In the genomic region with DNA sequence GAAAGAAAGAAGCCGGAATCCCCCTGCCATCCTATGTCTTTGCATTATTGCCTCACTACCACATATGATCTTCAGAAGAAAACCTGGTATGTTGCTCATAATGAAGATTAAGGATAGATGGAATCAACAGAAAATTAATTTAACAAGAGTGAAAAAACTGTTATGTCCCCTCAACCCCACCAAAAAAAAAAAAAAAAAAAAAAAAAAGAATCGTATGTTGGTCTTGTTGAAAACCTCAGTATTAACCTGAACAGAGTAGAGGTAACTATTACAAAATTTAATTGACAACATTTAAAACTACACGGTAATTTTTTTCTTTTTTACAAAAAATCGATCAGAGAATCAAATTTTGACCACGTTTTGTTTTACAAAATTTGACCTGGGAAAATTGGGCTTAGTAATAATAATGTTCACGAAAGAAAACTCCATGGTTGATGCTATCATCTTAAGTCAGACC, we compare ENCODE assay signal across 8 cellular contexts. TPM values are rescaled to one million over a fixed set of nuclear protein-coding genes. Genes with fewer than 3 reads are reported as not detected.
DNase-seq lines count a peak whose midpoint lies in the region; ATAC-seq, FAIRE-seq and TF ChIP-seq lines count a peak whose summit lies in the region.

No MANE protein-coding gene starts in this region.

- no peaks in the 10 kb centered on the region for H3K27me3 Mint-ChIP-seq in activated T-cell treated with anti-CD3 and anti-CD28 coated beads, Interleukin-2, amount 50 U/mL, for 24 hours

- DNase-seq in activated T-cell treated with anti-CD3 and anti-CD28 coated beads, Interleukin-2, amount 50 U/mL, for 24 hours = no peak
- no peak for DNase-seq in activated T-cell treated with anti-CD3 and anti-CD28 coated beads for 4 hours
- DNase-seq in astrocyte of the spinal cord (ENCODE audit: low read depth, low spot score) = no peak
- no peak for DNase-seq in lower leg skin (ENCODE audit: low spot score in 2 of 2)
- no peak for DNase-seq in tibial artery
- no peak for DNase-seq in GM12891 (ENCODE audit: insufficient read length, low spot score)

- TF ChIP-seq POLR2A in lower leg skin (IDR thresholded peaks at IDR 0.05) (no peak), GM12891 (IDR thresholded peaks at IDR 0.05; ENCODE audit: low read depth, low read length) (no peak)

- no peaks in the 10 kb centered on the region for H3K9me3 Mint-ChIP-seq in activated T-cell treated with anti-CD3 and anti-CD28 coated beads, Interleukin-2, amount 50 U/mL, for 24 hours

- intact Hi-C loops in lower leg skin (cut with DNase I; ENCODE audit: low total_unique reads) (loop anchor here (5.0 kb wide), 1 partner anchor 110 kb away; no protein-coding TSS in a partner anchor), tibial artery (cut with DNase I; ENCODE audit: low total_unique reads) (no loop called here)

- TF ChIP-seq CTCF in astrocyte of the spinal cord (IDR thresholded peaks at IDR 0.05; ENCODE audit: low read depth, low read length) = no peak
- TF ChIP-seq CTCF in lower leg skin (IDR thresholded peaks at IDR 0.05) = no peak
- no peak for TF ChIP-seq CTCF in tibial artery (IDR thresholded peaks at IDR 0.05)

- H3K9me3 ChIP-seq in tibial artery = no peaks in the 10 kb centered on the region

- ATAC-seq in GM19351 (IDR thresholded peaks at IDR 0.05; ENCODE audit: unreplicated experiment) = no peak
- no peak for ATAC-seq in GM18519 (IDR thresholded peaks at IDR 0.05; ENCODE audit: low FRiP score, unreplicated experiment)

- H3K4me3 ChIP-seq in astrocyte of the spinal cord (ENCODE audit: low read depth, low read length) (peak overlapping the region; percentile 98), lower leg skin (ENCODE audit: low read depth, poor library complexity, severe bottlenecking) (peak overlapping the region; percentile 21), tibial artery (peak overlapping the region; percentile 92 to 96)

- H3K4me3 Mint-ChIP-seq in activated T-cell treated with anti-CD3 and anti-CD28 coated beads, Interleukin-2, amount 50 U/mL, for 24 hours = peak overlapping the region; percentile 97

- H3K27me3 ChIP-seq in tibial artery = no peaks in the 10 kb centered on the region

- FAIRE-seq in GM12891 (lab: Jason Lieb, UNC) = no peak

- H3K4me1 ChIP-seq in tibial artery = peaks cover 0 to 31% (median 15%) of the 10 kb centered on the region in 4 donors

- 28 to 33% methylated on average over 6 of the region's 6 CpGs for WGBS in lower leg skin, 2 donors

- H3K36me3 Mint-ChIP-seq in activated T-cell treated with anti-CD3 and anti-CD28 coated beads, Interleukin-2, amount 50 U/mL, for 24 hours (ENCODE audit: low read depth) = peaks cover 48% of the 10 kb centered on the region

- in situ Hi-C loops in astrocyte of the spinal cord (cut with HindIII; ENCODE audit: low sequenced_read_pairs) = no loop called here

- peaks cover 25% of the 10 kb centered on the region for H3K4me1 Mint-ChIP-seq in activated T-cell treated with anti-CD3 and anti-CD28 coated beads, Interleukin-2, amount 50 U/mL, for 24 hours (ENCODE audit: low read depth)

- peak overlapping the region; percentile 97 to 99 for H3K27ac ChIP-seq in tibial artery

- peak overlapping the region; percentile 98 for H3K27ac Mint-ChIP-seq in activated T-cell treated with anti-CD3 and anti-CD28 coated beads, Interleukin-2, amount 50 U/mL, for 24 hours

- peaks cover 6 to 12% (median 9%) of the 10 kb centered on the region in 3 donors for H3K36me3 ChIP-seq in tibial artery

TF ChIP-seq in GM12891, 5 proteins besides CTCF, POLR2A, EP300 and RAD21:
- TF ChIP-seq POLR2AphosphoS5 (IDR thresholded peaks at IDR 0.05; ENCODE audit: low read depth, low read length) (no peak), PAX5 (IDR thresholded peaks at IDR 0.05; ENCODE audit: insufficient read depth, low read length, severe bottlenecking) (no peak), TAF1 (IDR thresholded peaks at IDR 0.05; ENCODE audit: low read depth, low read length) (no peak), POU2F2 (IDR thresholded peaks at IDR 0.05; ENCODE audit: low read depth, low read length) (no peak), SPI1 (IDR thresholded peaks at IDR 0.05; ENCODE audit: low read depth, low read length) (no peak)

RNA-seq across cellular contexts. Expression of gene CSNK1A1, which starts 0.8 kb away (rescaled TPM):
- total RNA-seq in lower leg skin = 100 to 1,000 TPM; 270 to 297 (median 282) TPM
- polyA plus RNA-seq in GM12891 (2012; ENCODE audit: low read depth, missing spikeins) = 64.7 TPM

RNA-seq across cellular contexts. Expression of gene ARHGEF37, which starts 29.2 kb away (rescaled TPM):
- 10 to 100 TPM; 36.4 to 76.5 (median 59.0) TPM for total RNA-seq in lower leg skin
- polyA plus RNA-seq in GM12891 (2012; ENCODE audit: low read depth, missing spikeins) = 0.09 TPM

Comparison
In these comparisons a context has a peak if more than half of its experiments do, and no peak if none do; other contexts are left out.
1. H3K4me3 ChIP-seq: peak in every context shown above with its lines; median percentile 98 in astrocyte of the spinal cord; 94 in tibial artery; 21 in lower leg skin.